15 cellular contexts compared by ENCODE assay signal in genomic region chr6:9563996-9564395, GRCh38.
"Had no signal": no experiment of that assay in that cellular context is flagged by ENCODE, and none has a peak within 500 bp of the region (broad histone marks: within the 10 kb centered on the region; RNA-seq: fewer than 3 reads in every experiment).

No MANE protein-coding gene starts in this region.

- H3K4me3 ChIP-seq: cardiac muscle cell, tibial nerve had no signal

- H3K9me3 Mint-ChIP-seq: nephron had no signal

- DNase-seq: activated CD4-positive, alpha-beta memory T cell treated with anti-CD3 and anti-CD28 coated beads, Interleukin-2, amount 10 ng/mL, durations not matched to agents 7 days and 5 days; activated naive CD4-positive, alpha-beta T cell; activated naive CD8-positive, alpha-beta T cell treated with anti-CD3 and anti-CD28 coated beads, Interleukin-2, amount 50 U/mL, for 24 hours; kidney; left ventricle myocardium superior; mesendoderm; occipital lobe; right cardiac atrium; stimulated activated CD4-positive, alpha-beta T cell treated with anti-CD3 and anti-CD28 coated beads, Interleukin-1b, Interleukin-23, amount 100 ng/mL, for 48 hours; stimulated activated naive B cell treated with anti-CD40 and anti-IgM and Interleukin-4, amounts not matched to agents 10 μg/mL and 1 μg/mL and 100 μg/mL, for 72 hours had no signal

- H3K36me3 ChIP-seq: cardiac muscle cell, tibial nerve had no signal

- H3K27ac ChIP-seq: cardiac muscle cell, tibial nerve, VCaP had no signal

- H3K27me3 ChIP-seq: cardiac muscle cell, tibial nerve had no signal

- H3K4me1 ChIP-seq: tibial nerve had no signal

- H3K4me3 Mint-ChIP-seq: activated CD4-positive, alpha-beta memory T cell treated with anti-CD3 and anti-CD28 coated beads, Interleukin-2, amount 10 ng/mL, durations not matched to agents 7 days and 5 days; activated naive CD8-positive, alpha-beta T cell treated with anti-CD3 and anti-CD28 coated beads, Interleukin-2, amount 50 U/mL, for 24 hours; nephron; stimulated activated naive B cell treated with anti-CD40 and anti-IgM and Interleukin-4, amounts not matched to agents 10 μg/mL and 1 μg/mL and 100 μg/mL, for 72 hours had no signal

- H3K4me1 Mint-ChIP-seq: activated CD4-positive, alpha-beta memory T cell treated with anti-CD3 and anti-CD28 coated beads, Interleukin-2, amount 10 ng/mL, durations not matched to agents 7 days and 5 days; activated naive CD8-positive, alpha-beta T cell treated with anti-CD3 and anti-CD28 coated beads, Interleukin-2, amount 50 U/mL, for 24 hours; stimulated activated naive B cell treated with anti-CD40 and anti-IgM and Interleukin-4, amounts not matched to agents 10 μg/mL and 1 μg/mL and 100 μg/mL, for 72 hours had no signal

- H3K36me3 Mint-ChIP-seq: stimulated activated naive B cell treated with anti-CD40 and anti-IgM and Interleukin-4, amounts not matched to agents 10 μg/mL and 1 μg/mL and 100 μg/mL, for 72 hours had no signal

- H3K27ac Mint-ChIP-seq: activated CD4-positive, alpha-beta memory T cell treated with anti-CD3 and anti-CD28 coated beads, Interleukin-2, amount 10 ng/mL, durations not matched to agents 7 days and 5 days; activated naive CD8-positive, alpha-beta T cell treated with anti-CD3 and anti-CD28 coated beads, Interleukin-2, amount 50 U/mL, for 24 hours; progenitor cell of endocrine pancreas; stimulated activated naive B cell treated with anti-CD40 and anti-IgM and Interleukin-4, amounts not matched to agents 10 μg/mL and 1 μg/mL and 100 μg/mL, for 72 hours had no signal

- ATAC-seq: activated naive CD8-positive, alpha-beta T cell treated with anti-CD3 and anti-CD28 coated beads, Interleukin-2, amount 50 U/mL, for 24 hours; left ventricle myocardium superior; right cardiac atrium; stimulated activated naive B cell treated with anti-CD40 and anti-IgM and Interleukin-4, amounts not matched to agents 10 μg/mL and 1 μg/mL and 100 μg/mL, for 72 hours had no signal

- H3K27me3 Mint-ChIP-seq: activated CD4-positive, alpha-beta memory T cell treated with anti-CD3 and anti-CD28 coated beads, Interleukin-2, amount 10 ng/mL, durations not matched to agents 7 days and 5 days; activated naive CD8-positive, alpha-beta T cell treated with anti-CD3 and anti-CD28 coated beads, Interleukin-2, amount 50 U/mL, for 24 hours; progenitor cell of endocrine pancreas; stimulated activated naive B cell treated with anti-CD40 and anti-IgM and Interleukin-4, amounts not matched to agents 10 μg/mL and 1 μg/mL and 100 μg/mL, for 72 hours had no signal
